9 cellular contexts compared by ENCODE assay signal in genomic region chr16:3007957-3008748, GRCh38.
DNase-seq lines count a peak whose midpoint lies in the region; ATAC-seq and TF ChIP-seq lines count a peak whose summit lies in the region.
"Had no signal": no experiment of that assay in that cellular context is flagged by ENCODE, and none has a peak within 500 bp of the region (broad histone marks: within the 10 kb centered on the region; RNA-seq: fewer than 3 reads in every experiment).

No MANE protein-coding gene starts in this region.

- no peak for TF ChIP-seq CTCF in nephron (IDR thresholded peaks at IDR 0.05; ENCODE audit: unreplicated experiment in 3 of 3)

- peak overlapping the region; percentile 51 for H3K4me3 Mint-ChIP-seq in central memory CD8-positive, alpha-beta T cell
- peak overlapping the region in 2 of 3 experiments; percentile 23 to 58 for H3K4me3 Mint-ChIP-seq in nephron

- no peak overlapping the region for H3K27ac Mint-ChIP-seq in central memory CD8-positive, alpha-beta T cell (ENCODE audit: low read depth)
- H3K27ac Mint-ChIP-seq in nephron: peak overlapping the region in 2 of 3 experiments; percentile 47 to 93

- DNase-seq in GF-D8 (lab: John Stamatoyannopoulos, UW): peak; percentile 90
- DNase-seq in MV-4-11 (lab: John Stamatoyannopoulos, UW): peak; percentile 61
- DNase-seq in central memory CD8-positive, alpha-beta T cell (ENCODE audit: low spot score in 2 of 2): no peak
- DNase-seq in RPMI8226: no peak
- no peak for DNase-seq in stimulated activated CD4-positive, alpha-beta T cell treated with anti-CD3 and anti-CD28 coated beads, Interleukin-12 subunit alpha, Interleukin-12 subunit beta, amount 100 ng/mL, for 4 hours
- no peak for DNase-seq in NCI-H187 treated with DMSO at 0.1 percent for 48 hours (lab: John Stamatoyannopoulos, UW)
- DNase-seq: NCI-H2081 had no signal

- peaks cover 11% of the 10 kb centered on the region for H3K27me3 Mint-ChIP-seq in central memory CD8-positive, alpha-beta T cell
- H3K27me3 Mint-ChIP-seq in nephron (ENCODE audit: low read depth): peaks cover 85% of the 10 kb centered on the region

- peaks cover 20% of the 10 kb centered on the region for H3K4me1 Mint-ChIP-seq in central memory CD8-positive, alpha-beta T cell
- H3K4me1 Mint-ChIP-seq in nephron: peaks cover 12% of the 10 kb centered on the region

- H3K36me3 Mint-ChIP-seq in central memory CD8-positive, alpha-beta T cell (ENCODE audit: insufficient read depth): peaks cover 3% of the 10 kb centered on the region
- no peaks in the 10 kb centered on the region for H3K36me3 Mint-ChIP-seq in nephron (ENCODE audit: low read depth)

- H3K9me3 Mint-ChIP-seq in central memory CD8-positive, alpha-beta T cell: no peaks in the 10 kb centered on the region
- H3K9me3 Mint-ChIP-seq in nephron: no peaks in the 10 kb centered on the region

- no peak for ATAC-seq in central memory CD8-positive, alpha-beta T cell (replicated peaks; ENCODE audit: extremely low read depth, poor library complexity, severe bottlenecking)
- ATAC-seq in HG03469 (IDR thresholded peaks at IDR 0.05; ENCODE audit: unreplicated experiment): no peak

Comparison
In these comparisons a context has a peak if more than half of its experiments do, and no peak if none do; other contexts are left out.
1. DNase-seq: peak in GF-D8 (single experiment) and MV-4-11 (single experiment); none in central memory CD8-positive, alpha-beta T cell (0 of 2), RPMI8226 (single experiment), stimulated activated CD4-positive, alpha-beta T cell treated with anti-CD3 and anti-CD28 coated beads, Interleukin-12 subunit alpha, Interleukin-12 subunit beta, amount 100 ng/mL, for 4 hours (single experiment) and NCI-H187 treated with DMSO at 0.1 percent for 48 hours (single experiment).